12 cellular contexts compared by ENCODE assay signal in the genomic region with DNA sequence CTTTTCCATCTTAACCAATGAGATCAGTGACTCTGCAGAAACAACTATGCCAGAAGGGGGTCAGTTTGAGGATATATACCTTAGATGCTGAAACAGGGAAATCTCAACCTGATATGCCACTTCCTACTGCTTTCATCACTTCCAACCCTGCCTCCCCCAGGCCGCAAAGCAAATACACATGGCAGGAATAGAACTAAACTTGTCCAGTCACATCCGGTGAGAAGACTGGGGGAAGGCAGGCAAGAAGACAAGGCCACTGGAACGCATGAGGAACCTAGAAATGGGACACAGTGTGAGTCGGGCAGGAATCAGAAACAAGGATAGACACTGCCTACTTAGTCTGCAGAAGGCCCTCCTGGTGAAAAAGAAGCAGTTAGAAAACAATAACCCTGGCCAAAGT.
DNase-seq lines count a peak whose midpoint lies in the region; ATAC-seq and TF ChIP-seq lines count a peak whose summit lies in the region.
"Had no signal": no experiment of that assay in that cellular context is flagged by ENCODE, and none has a peak within 500 bp of the region (broad histone marks: within the 10 kb centered on the region; RNA-seq: fewer than 3 reads in every experiment).

No MANE protein-coding gene starts in this region.

- H3K27me3 ChIP-seq in RWPE2 (ENCODE audit: insufficient read depth, poor library complexity, severe bottlenecking): no peaks in the 10 kb centered on the region
- H3K27me3 ChIP-seq in gastrocnemius medialis: no peaks in the 10 kb centered on the region
- no peaks in the 10 kb centered on the region for H3K27me3 ChIP-seq in transverse colon
- H3K27me3 ChIP-seq: testis had no signal

- H3K4me3 ChIP-seq in RWPE2 (ENCODE audit: severe bottlenecking) (no peak overlapping the region), gastrocnemius medialis (no peak overlapping the region), transverse colon (no peak overlapping the region)
- H3K4me3 ChIP-seq: testis had no signal

- ATAC-seq in RWPE2 (ENCODE audit: low read depth) (0 out of 3 replicates have a peak, but pooled peaks have one; percentile 10), gastrocnemius medialis (peak in 1 of 2 donors; percentile 10), HG03520 (IDR thresholded peaks at IDR 0.05; ENCODE audit: unreplicated experiment) (no peak)

- intact Hi-C loops in gastrocnemius medialis (cut with DNase I; ENCODE audit: low total_unique reads): no loop called here
- intact Hi-C loops in transverse colon (cut with DNase I; ENCODE audit: low total_unique reads): no loop called here

- WGBS in transverse colon (ENCODE audit: low coverage in 1 of 2), 2 donors: 75 to 93% methylated on average over 4 of the region's 4 CpGs

- no peak for TF ChIP-seq CTCF in RWPE2 (IDR thresholded peaks at IDR 0.05; ENCODE audit: poor library complexity, severe bottlenecking)
- TF ChIP-seq CTCF in gastrocnemius medialis (IDR thresholded peaks at IDR 0.05 in 4 of 5, conservative IDR thresholded peaks at IDR 0.05 in 1 of 5): no peak
- TF ChIP-seq CTCF in transverse colon (IDR thresholded peaks at IDR 0.05): no peak

- TF ChIP-seq EP300 in transverse colon (IDR thresholded peaks at IDR 0.05; ENCODE audit: low read depth): no peak

- H3K27ac ChIP-seq in RWPE2 (ENCODE audit: poor library complexity, severe bottlenecking): peak overlapping the region; percentile 21
- peak overlapping the region; percentile 61 for H3K27ac ChIP-seq in epithelial cell of prostate
- peak overlapping the region; percentile 48 to 91 (median 61) for H3K27ac ChIP-seq in gastrocnemius medialis
- H3K27ac ChIP-seq in transverse colon: peak overlapping the region in 1 of 4 donors; percentile 5
- H3K27ac ChIP-seq: testis had no signal

- in situ Hi-C loops in gastrocnemius medialis (cut with MboI; ENCODE audit: low sequenced_read_pairs in 4 of 4): no loop called here
- in situ Hi-C loops in transverse colon (cut with MboI; ENCODE audit: low pct_ligation_motif_present in 1 of 4, low pct_unique_long_range_greater_than_20kb in 1 of 4, low sequenced_read_pairs in 3 of 4): no loop called here

- H3K36me3 ChIP-seq in RWPE2 (ENCODE audit: low read depth): no peaks in the 10 kb centered on the region
- no peaks in the 10 kb centered on the region for H3K36me3 ChIP-seq in gastrocnemius medialis
- no peaks in the 10 kb centered on the region for H3K36me3 ChIP-seq in transverse colon

- no peaks in the 10 kb centered on the region for H3K9me3 ChIP-seq in RWPE2 (ENCODE audit: severe bottlenecking)
- no peaks in the 10 kb centered on the region for H3K9me3 ChIP-seq in gastrocnemius medialis
- H3K9me3 ChIP-seq in transverse colon: no peaks in the 10 kb centered on the region
- H3K9me3 ChIP-seq: testis had no signal

- TF ChIP-seq POLR2A in gastrocnemius medialis (IDR thresholded peaks at IDR 0.05) (no peak), transverse colon (IDR thresholded peaks at IDR 0.05) (no peak)

- H3K4me1 ChIP-seq in RWPE2 (ENCODE audit: insufficient read depth, poor library complexity, severe bottlenecking): peaks cover 28% of the 10 kb centered on the region
- H3K4me1 ChIP-seq in gastrocnemius medialis: peaks cover 30 to 73% of the 10 kb centered on the region in 2 donors
- H3K4me1 ChIP-seq in transverse colon: peaks cover 0 to 7% (median 0%) of the 10 kb centered on the region in 4 donors
- H3K4me1 ChIP-seq: testis had no signal

- peak; percentile 13 for DNase-seq in HPDE6-E6E7 (ENCODE audit: extremely low spot score)
- no peak for DNase-seq in RWPE2 (ENCODE audit: low spot score)
- no peak for DNase-seq in epithelial cell of prostate (ENCODE audit: low read depth, low spot score)
- DNase-seq in gastrocnemius medialis: no peak
- no peak for DNase-seq in transverse colon
- no peak for DNase-seq in DMS79 treated with DMSO at 0.1 percent for 48 hours (lab: John Stamatoyannopoulos, UW)
- DNase-seq in NCI-H1105 treated with DMSO at 0.1 percent for 48 hours (lab: John Stamatoyannopoulos, UW): no peak
- DNase-seq: activated naive CD4-positive, alpha-beta T cell treated with anti-CD3 and anti-CD28 coated beads, Interleukin-2, amount 50 U/mL, for 16 hours; COR-L47; NCI-H1694 treated with DMSO at 0.1 percent for 48 hours; testis had no signal
